Comparison of ENCODE assay signal across 12 cellular contexts in genomic region chr3:72343078-72343477, GRCh38.
DNase-seq lines count a peak whose midpoint lies in the region; ATAC-seq, FAIRE-seq and TF ChIP-seq lines count a peak whose summit lies in the region.
"Had no signal": no experiment of that assay in that cellular context is flagged by ENCODE, and none has a peak within 500 bp of the region (broad histone marks: within the 10 kb centered on the region; RNA-seq: fewer than 3 reads in every experiment).

No MANE protein-coding gene starts in this region.

- no peaks in the 10 kb centered on the region for H3K9me3 Mint-ChIP-seq in CD4-positive, alpha-beta memory T cell
- H3K9me3 Mint-ChIP-seq in activated naive CD8-positive, alpha-beta T cell treated with anti-CD3 and anti-CD28 coated beads, Interleukin-2, amount 10 ng/mL, durations not matched to agents 7 days and 5 days, result no peaks in the 10 kb centered on the region
- no peaks in the 10 kb centered on the region for H3K9me3 Mint-ChIP-seq in natural killer cell

- peaks cover 55% of the 10 kb centered on the region for H3K4me1 ChIP-seq in CD4-positive, alpha-beta memory T cell (ENCODE audit: insufficient read depth, low read length)
- H3K4me1 ChIP-seq in gastroesophageal sphincter, result peaks cover 0 to 58% (median 3%) of the 10 kb centered on the region in 3 donors

- POLR2A ChIA-PET in CD4-positive, alpha-beta memory T cell (lab: Charles Lee; ENCODE audit: partially characterized antibody), result no interaction called here
- POLR2A ChIA-PET in activated naive CD8-positive, alpha-beta T cell treated with anti-CD3 and anti-CD28 coated beads, Interleukin-2, amount 10 ng/mL, durations not matched to agents 7 days and 5 days (lab: Charles Lee), result no interaction called here

- no peak overlapping the region for H3K4me3 Mint-ChIP-seq in CD4-positive, alpha-beta memory T cell
- peak overlapping the region; percentile 15 for H3K4me3 Mint-ChIP-seq in activated naive CD8-positive, alpha-beta T cell treated with anti-CD3 and anti-CD28 coated beads, Interleukin-2, amount 10 ng/mL, durations not matched to agents 7 days and 5 days
- H3K4me3 Mint-ChIP-seq in natural killer cell, result no peak overlapping the region

- H3K9me3 ChIP-seq in CD4-positive, alpha-beta memory T cell (ENCODE audit: control insufficient read depth in 1 of 2, low read length in 2 of 2), result no peaks in the 10 kb centered on the region
- no peaks in the 10 kb centered on the region for H3K9me3 ChIP-seq in gastroesophageal sphincter

- H3K27me3 ChIP-seq in CD4-positive, alpha-beta memory T cell (ENCODE audit: insufficient read depth, low read length), result no peaks in the 10 kb centered on the region
- no peaks in the 10 kb centered on the region for H3K27me3 ChIP-seq in gastroesophageal sphincter

- no peaks in the 10 kb centered on the region for H3K27me3 Mint-ChIP-seq in CD4-positive, alpha-beta memory T cell
- no peaks in the 10 kb centered on the region for H3K27me3 Mint-ChIP-seq in activated naive CD8-positive, alpha-beta T cell treated with anti-CD3 and anti-CD28 coated beads, Interleukin-2, amount 10 ng/mL, durations not matched to agents 7 days and 5 days
- no peaks in the 10 kb centered on the region for H3K27me3 Mint-ChIP-seq in natural killer cell (ENCODE audit: low read depth in 2 of 2)

- TF ChIP-seq CTCF in NB4 (IDR thresholded peaks at IDR 0.05; ENCODE audit: low read depth, low read length) (no peak), natural killer cell (IDR thresholded peaks at IDR 0.05) (no peak), D721Med (IDR thresholded peaks at IDR 0.05; ENCODE audit: insufficient read depth, missing control alignments) (no peak), gastroesophageal sphincter (IDR thresholded peaks at IDR 0.05) (no peak)

- ATAC-seq in activated naive CD8-positive, alpha-beta T cell treated with anti-CD3 and anti-CD28 coated beads, Interleukin-2, amount 10 ng/mL, durations not matched to agents 7 days and 5 days (ENCODE audit: low read depth), result peak; percentile 60
- ATAC-seq in natural killer cell (peak in 2 of 3 donors; percentile 36 to 48), GM19395 (IDR thresholded peaks at IDR 0.05; ENCODE audit: unreplicated experiment) (no peak), gastroesophageal sphincter (no peak)

- peaks cover 31 to 50% (median 42%) of the 10 kb centered on the region in 4 donors for H3K4me1 Mint-ChIP-seq in CD4-positive, alpha-beta memory T cell
- peaks cover 56% of the 10 kb centered on the region for H3K4me1 Mint-ChIP-seq in activated naive CD8-positive, alpha-beta T cell treated with anti-CD3 and anti-CD28 coated beads, Interleukin-2, amount 10 ng/mL, durations not matched to agents 7 days and 5 days
- peaks cover 54 to 55% of the 10 kb centered on the region in 2 donors for H3K4me1 Mint-ChIP-seq in natural killer cell

- no peak overlapping the region for H3K27ac ChIP-seq in CD4-positive, alpha-beta memory T cell (ENCODE audit: low read depth, low read length)
- H3K27ac ChIP-seq in gastroesophageal sphincter, result no peak overlapping the region

- TF ChIP-seq EP300 in gastroesophageal sphincter (IDR thresholded peaks at IDR 0.05), result no peak

- peak overlapping the region in 5 of 7 donors; percentile 30 to 84 (median 67) for H3K27ac Mint-ChIP-seq in CD4-positive, alpha-beta memory T cell
- peak overlapping the region; percentile 80 for H3K27ac Mint-ChIP-seq in activated naive CD8-positive, alpha-beta T cell treated with anti-CD3 and anti-CD28 coated beads, Interleukin-2, amount 10 ng/mL, durations not matched to agents 7 days and 5 days
- H3K27ac Mint-ChIP-seq in natural killer cell, result peak overlapping the region; percentile 39 to 72
- H3K27ac Mint-ChIP-seq: progenitor cell of endocrine pancreas had no signal

- H3K36me3 Mint-ChIP-seq in CD4-positive, alpha-beta memory T cell, result no peaks in the 10 kb centered on the region
- no peaks in the 10 kb centered on the region for H3K36me3 Mint-ChIP-seq in activated naive CD8-positive, alpha-beta T cell treated with anti-CD3 and anti-CD28 coated beads, Interleukin-2, amount 10 ng/mL, durations not matched to agents 7 days and 5 days
- H3K36me3 Mint-ChIP-seq in natural killer cell, result no peaks in the 10 kb centered on the region

- intact Hi-C loops in CD4-positive, alpha-beta memory T cell (cut with micrococcal nuclease), result loop anchor here (10.0 kb wide), 1 partner anchor 102 kb away; the partner anchor contains the start of gene RYBP
- intact Hi-C loops in natural killer cell (cut with micrococcal nuclease), result no loop called here

- no peak for TF ChIP-seq POLR2A in NB4 (IDR thresholded peaks at IDR 0.05; ENCODE audit: extremely low read depth, insufficient read length)
- TF ChIP-seq POLR2A in gastroesophageal sphincter (IDR thresholded peaks at IDR 0.05), result no peak

- WGBS in gastroesophageal sphincter (ENCODE audit: low coverage in 1 of 2), 2 donors, result 68% methylated on average over 3 of the region's 3 CpGs; no CpG with 5 or more reads in 1 of the 2 donors

- DNase-seq in CD4-positive, alpha-beta memory T cell, result no peak
- DNase-seq in NB4 (ENCODE audit: low read depth) (peak; percentile 28), natural killer cell (no peak), D721Med (ENCODE audit: insufficient read length, low spot score) (no peak), NCI-H2107 (lab: John Stamatoyannopoulos, UW) (no peak)
- DNase-seq in activated naive CD8-positive, alpha-beta T cell treated with anti-CD3 and anti-CD28 coated beads, Interleukin-2, amount 10 ng/mL, durations not matched to agents 7 days and 5 days, result no peak
- DNase-seq: NCI-H2029, OCI-M1 had no signal

- H3K4me3 ChIP-seq in CD4-positive, alpha-beta memory T cell (ENCODE audit: low read length in 2 of 2), result no peak overlapping the region
- H3K4me3 ChIP-seq in NB4 (ENCODE audit: low read depth, low read length), result no peak overlapping the region
- no peak overlapping the region for H3K4me3 ChIP-seq in gastroesophageal sphincter
- H3K4me3 ChIP-seq: lung had no signal

- no peaks in the 10 kb centered on the region for H3K36me3 ChIP-seq in CD4-positive, alpha-beta memory T cell (ENCODE audit: insufficient read depth, low read length)
- no peaks in the 10 kb centered on the region for H3K36me3 ChIP-seq in gastroesophageal sphincter

- no peak for FAIRE-seq in D721Med (lab: Jason Lieb, UNC)

- CTCF ChIA-PET in CD4-positive, alpha-beta memory T cell (lab: Charles Lee; ENCODE audit: partially characterized antibody), result no interaction called here

Comparison
In these comparisons a context has a peak if more than half of its experiments do, and no peak if none do; other contexts are left out.
1. ATAC-seq: peak in activated naive CD8-positive, alpha-beta T cell treated with anti-CD3 and anti-CD28 coated beads, Interleukin-2, amount 10 ng/mL, durations not matched to agents 7 days and 5 days (single experiment) and natural killer cell (2 of 3); none in GM19395 (single experiment) and gastroesophageal sphincter (single experiment).
2. Peak in every context shown above with its lines, with median percentiles within 50 percentile points of each other: H3K27ac Mint-ChIP-seq.